2 cellular contexts compared by ENCODE assay signal in the genomic region with DNA sequence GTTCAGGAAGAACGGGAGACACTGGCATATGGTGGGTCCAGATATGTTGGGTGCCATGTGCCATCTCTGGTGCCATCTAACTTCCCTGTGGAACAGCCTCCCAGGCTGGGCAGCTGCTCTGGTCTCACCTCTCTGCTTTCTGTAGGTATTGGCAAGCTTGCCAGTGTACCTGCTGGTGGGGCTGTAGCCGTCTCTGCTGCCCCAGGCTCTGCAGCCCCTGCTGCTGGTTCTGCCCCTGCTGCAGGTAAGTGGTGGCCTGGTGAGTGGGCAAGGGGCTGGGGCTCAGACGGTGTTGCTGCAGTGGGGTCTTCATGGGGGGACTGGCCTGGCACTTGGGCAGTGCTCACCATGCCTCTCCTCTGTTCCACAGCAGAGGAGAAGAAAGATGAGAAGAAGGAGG.
TF ChIP-seq lines count a peak whose summit lies in the region.

No MANE protein-coding gene starts in this region.

TF ChIP-seq in A549, 52 proteins besides CTCF, POLR2A, EP300 and RAD21:
- TF ChIP-seq FOSL2 (IDR thresholded peaks at IDR 0.05): no peak
- TF ChIP-seq FOSL2 (CRISPR knock-in tag; IDR thresholded peaks at IDR 0.05): no peak

TF ChIP-seq in GM12891, 5 proteins besides CTCF, POLR2A, EP300 and RAD21:
- TF ChIP-seq POU2F2 (IDR thresholded peaks at IDR 0.05; ENCODE audit: low read depth, low read length) (no peak), POLR2AphosphoS5 (IDR thresholded peaks at IDR 0.05; ENCODE audit: low read depth, low read length) (peak; percentile 43; the same call in 1 of the 2 replicates)
